1 cellular context compared by ENCODE assay signal in the genomic region with DNA sequence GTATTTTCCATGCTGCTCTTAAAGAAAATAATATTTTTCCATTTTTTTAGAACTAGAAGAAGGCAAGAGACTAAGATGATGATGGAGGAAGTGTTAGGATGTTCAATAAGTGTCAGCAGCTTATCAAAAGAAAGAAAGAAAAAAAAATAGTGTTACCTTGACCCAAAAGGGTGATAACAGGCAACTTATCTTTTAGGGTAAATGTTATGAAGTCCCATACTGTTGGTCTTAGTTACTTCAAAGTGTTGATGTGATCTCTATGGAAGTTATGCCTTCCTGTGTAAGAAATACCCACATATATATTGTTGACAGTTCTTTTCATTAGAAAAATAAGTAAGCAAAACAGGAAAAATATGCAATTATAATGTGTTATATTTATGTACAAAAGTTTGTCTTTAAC.
A peak's percentile ranks its signal among the peaks of the same experiment; 100 is the strongest.
TF ChIP-seq lines count a peak whose summit lies in the region.

No MANE protein-coding gene starts in this region.

TF ChIP-seq in HepG2, 621 proteins besides CTCF, POLR2A, EP300 and RAD21 (continued from another document and continues in another):
- TF ChIP-seq CSRNP2 (CRISPR knock-in tag; conservative IDR thresholded peaks at IDR 0.05; ENCODE audit: low read depth) (no peak), ZNF7 (CRISPR knock-in tag; IDR thresholded peaks at IDR 0.05) (no peak), SP5 (CRISPR knock-in tag; IDR thresholded peaks at IDR 0.05; ENCODE audit: borderline replicate concordance, low read depth) (peak; percentile 52; the same call in 1 of the 2 replicates), SMAD3 (CRISPR knock-in tag; IDR thresholded peaks at IDR 0.05) (no peak; the same call in 1 of the 2 replicates), ZNF282 (IDR thresholded peaks at IDR 0.05; ENCODE audit: partially characterized antibody) (no peak), NCOA2 (CRISPR knock-in tag; IDR thresholded peaks at IDR 0.05) (peak; percentile 99), GLI4 (CRISPR knock-in tag; IDR thresholded peaks at IDR 0.05; ENCODE audit: borderline replicate concordance) (no peak), HMG20A (CRISPR knock-in tag; IDR thresholded peaks at IDR 0.05; ENCODE audit: borderline replicate concordance) (peak; percentile 92; the same call in 1 of the 2 replicates), ZNF589 (CRISPR knock-in tag; conservative IDR thresholded peaks at IDR 0.05) (no peak), ZBTB10 (CRISPR knock-in tag; IDR thresholded peaks at IDR 0.05; ENCODE audit: borderline replicate concordance) (no peak), KLF9 (CRISPR knock-in tag; IDR thresholded peaks at IDR 0.05; ENCODE audit: low read depth) (0 out of 2 replicates have a peak, but pooled peaks have one; percentile 55), TERF1 (CRISPR knock-in tag; IDR thresholded peaks at IDR 0.05) (no peak), ZBTB20 (CRISPR knock-in tag; IDR thresholded peaks at IDR 0.05; ENCODE audit: borderline replicate concordance, low read depth) (peak; percentile 97; the same call in 1 of the 2 replicates), SNAI1 (CRISPR knock-in tag; IDR thresholded peaks at IDR 0.05; ENCODE audit: borderline replicate concordance) (no peak), ZNF770 (CRISPR knock-in tag; IDR thresholded peaks at IDR 0.05) (no peak), ZMAT3 (CRISPR knock-in tag; conservative IDR thresholded peaks at IDR 0.05) (no peak), CREM (IDR thresholded peaks at IDR 0.05) (peak; percentile 96), CREM (CRISPR knock-in tag; IDR thresholded peaks at IDR 0.05) (no peak), FOXA3 (CRISPR knock-in tag; IDR thresholded peaks at IDR 0.05) (peak; percentile 96), ATF1 (CRISPR knock-in tag; IDR thresholded peaks at IDR 0.05) (peak; percentile 13; the same call in 1 of the 2 replicates), SMARCC2 (IDR thresholded peaks at IDR 0.05) (no peak), FLYWCH1 (CRISPR knock-in tag; IDR thresholded peaks at IDR 0.05) (no peak), ESRRA (CRISPR knock-in tag; IDR thresholded peaks at IDR 0.05; ENCODE audit: low read depth) (no peak), STAT5B (CRISPR knock-in tag; IDR thresholded peaks at IDR 0.05) (no peak), ZNF407 (CRISPR knock-in tag; IDR thresholded peaks at IDR 0.05; ENCODE audit: not compliant biosample characterization) (no peak), PAWR (CRISPR knock-in tag; IDR thresholded peaks at IDR 0.05; ENCODE audit: borderline replicate concordance) (no peak), TAF15 (IDR thresholded peaks at IDR 0.05; ENCODE audit: low read depth, low read length, poor library complexity, severe bottlenecking) (no peak), FOXA1 (IDR thresholded peaks at IDR 0.05) (no peak), FOXA1 (CRISPR knock-in tag; IDR thresholded peaks at IDR 0.05) (peak; percentile 85), PHF5A (CRISPR knock-in tag; IDR thresholded peaks at IDR 0.05; ENCODE audit: low read depth, unreplicated experiment) (no peak), SAP130 (CRISPR knock-in tag; IDR thresholded peaks at IDR 0.05; ENCODE audit: low read depth) (peak; percentile 69), ZNF737 (CRISPR knock-in tag; IDR thresholded peaks at IDR 0.05; ENCODE audit: borderline replicate concordance) (no peak)
- TF ChIP-seq, protein P1, sequence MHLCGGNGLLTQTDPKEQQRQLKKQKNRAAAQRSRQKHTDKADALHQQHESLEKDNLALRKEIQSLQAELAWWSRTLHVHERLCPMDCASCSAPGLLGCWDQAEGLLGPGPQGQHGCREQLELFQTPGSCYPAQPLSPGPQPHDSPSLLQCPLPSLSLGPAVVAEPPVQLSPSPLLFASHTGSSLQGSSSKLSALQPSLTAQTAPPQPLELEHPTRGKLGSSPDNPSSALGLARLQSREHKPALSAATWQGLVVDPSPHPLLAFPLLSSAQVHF (CRISPR knock-in tag; IDR thresholded peaks at IDR 0.05): no peak
- TF ChIP-seq, protein P2, sequence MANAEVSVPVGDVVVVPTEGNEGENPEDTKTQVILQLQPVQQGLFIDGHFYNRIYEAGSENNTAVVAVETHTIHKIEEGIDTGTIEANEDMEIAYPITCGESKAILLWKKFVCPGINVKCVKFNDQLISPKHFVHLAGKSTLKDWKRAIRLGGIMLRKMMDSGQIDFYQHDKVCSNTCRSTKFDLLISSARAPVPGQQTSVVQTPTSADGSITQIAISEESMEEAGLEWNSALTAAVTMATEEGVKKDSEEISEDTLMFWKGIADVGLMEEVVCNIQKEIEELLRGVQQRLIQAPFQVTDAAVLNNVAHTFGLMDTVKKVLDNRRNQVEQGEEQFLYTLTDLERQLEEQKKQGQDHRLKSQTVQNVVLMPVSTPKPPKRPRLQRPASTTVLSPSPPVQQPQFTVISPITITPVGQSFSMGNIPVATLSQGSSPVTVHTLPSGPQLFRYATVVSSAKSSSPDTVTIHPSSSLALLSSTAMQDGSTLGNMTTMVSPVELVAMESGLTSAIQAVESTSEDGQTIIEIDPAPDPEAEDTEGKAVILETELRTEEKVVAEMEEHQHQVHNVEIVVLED (CRISPR knock-in tag; IDR thresholded peaks at IDR 0.05; ENCODE audit: borderline replicate concordance): no peak
- TF ChIP-seq, protein P3, sequence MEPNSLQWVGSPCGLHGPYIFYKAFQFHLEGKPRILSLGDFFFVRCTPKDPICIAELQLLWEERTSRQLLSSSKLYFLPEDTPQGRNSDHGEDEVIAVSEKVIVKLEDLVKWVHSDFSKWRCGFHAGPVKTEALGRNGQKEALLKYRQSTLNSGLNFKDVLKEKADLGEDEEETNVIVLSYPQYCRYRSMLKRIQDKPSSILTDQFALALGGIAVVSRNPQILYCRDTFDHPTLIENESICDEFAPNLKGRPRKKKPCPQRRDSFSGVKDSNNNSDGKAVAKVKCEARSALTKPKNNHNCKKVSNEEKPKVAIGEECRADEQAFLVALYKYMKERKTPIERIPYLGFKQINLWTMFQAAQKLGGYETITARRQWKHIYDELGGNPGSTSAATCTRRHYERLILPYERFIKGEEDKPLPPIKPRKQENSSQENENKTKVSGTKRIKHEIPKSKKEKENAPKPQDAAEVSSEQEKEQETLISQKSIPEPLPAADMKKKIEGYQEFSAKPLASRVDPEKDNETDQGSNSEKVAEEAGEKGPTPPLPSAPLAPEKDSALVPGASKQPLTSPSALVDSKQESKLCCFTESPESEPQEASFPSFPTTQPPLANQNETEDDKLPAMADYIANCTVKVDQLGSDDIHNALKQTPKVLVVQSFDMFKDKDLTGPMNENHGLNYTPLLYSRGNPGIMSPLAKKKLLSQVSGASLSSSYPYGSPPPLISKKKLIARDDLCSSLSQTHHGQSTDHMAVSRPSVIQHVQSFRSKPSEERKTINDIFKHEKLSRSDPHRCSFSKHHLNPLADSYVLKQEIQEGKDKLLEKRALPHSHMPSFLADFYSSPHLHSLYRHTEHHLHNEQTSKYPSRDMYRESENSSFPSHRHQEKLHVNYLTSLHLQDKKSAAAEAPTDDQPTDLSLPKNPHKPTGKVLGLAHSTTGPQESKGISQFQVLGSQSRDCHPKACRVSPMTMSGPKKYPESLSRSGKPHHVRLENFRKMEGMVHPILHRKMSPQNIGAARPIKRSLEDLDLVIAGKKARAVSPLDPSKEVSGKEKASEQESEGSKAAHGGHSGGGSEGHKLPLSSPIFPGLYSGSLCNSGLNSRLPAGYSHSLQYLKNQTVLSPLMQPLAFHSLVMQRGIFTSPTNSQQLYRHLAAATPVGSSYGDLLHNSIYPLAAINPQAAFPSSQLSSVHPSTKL (CRISPR knock-in tag; IDR thresholded peaks at IDR 0.05): peak; percentile 97
